8 cellular contexts compared by ENCODE assay signal in the genomic region with DNA sequence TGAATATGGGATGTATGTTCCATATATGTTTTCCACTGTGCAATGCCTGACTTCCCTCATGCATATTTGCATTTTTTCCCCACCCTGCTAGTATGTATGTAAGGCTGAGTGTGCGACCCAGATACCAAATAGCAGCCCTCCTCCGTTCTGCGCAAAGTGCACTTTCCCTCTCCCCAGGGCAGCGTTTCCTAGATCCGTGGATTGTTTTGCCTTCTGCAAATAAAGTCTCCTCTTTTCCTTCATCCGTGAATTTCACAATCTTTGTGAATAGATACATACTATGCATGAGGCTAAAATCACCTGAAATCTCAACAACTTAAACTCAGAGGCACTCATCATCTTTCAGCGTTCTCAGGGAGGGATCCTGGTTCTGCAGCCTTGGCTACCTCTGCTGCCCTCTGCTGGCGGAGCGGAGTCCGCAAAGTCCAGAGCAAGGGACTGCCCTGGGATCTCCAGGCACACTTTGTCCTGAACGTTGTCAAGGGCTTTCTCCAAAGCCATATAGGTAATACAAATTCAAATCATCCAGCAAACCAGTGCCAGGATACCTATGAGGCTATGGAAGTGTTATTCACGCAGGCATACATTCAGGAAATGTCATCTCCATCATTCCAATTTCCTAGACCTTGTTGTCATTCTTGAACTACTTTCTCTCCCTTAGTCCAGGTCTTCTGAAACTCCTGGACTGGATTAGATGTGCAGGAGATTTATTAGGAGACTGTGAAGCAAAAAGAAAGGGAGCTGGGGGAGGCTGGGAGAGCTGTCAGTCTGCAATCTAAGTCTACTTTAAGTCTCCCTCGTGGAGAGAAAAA. TPM values are rescaled to one million over a fixed set of nuclear protein-coding genes. Genes with fewer than 3 reads are reported as not detected.
DNase-seq lines count a peak whose midpoint lies in the region; ATAC-seq and TF ChIP-seq lines count a peak whose summit lies in the region.

No MANE protein-coding gene starts in this region.

- TF ChIP-seq CTCF in prostate gland (IDR thresholded peaks at IDR 0.05) = peak; percentile 54 to 80 (median 73)
- peak; percentile 50 to 76 (median 59) for TF ChIP-seq CTCF in uterus (IDR thresholded peaks at IDR 0.05)

- H3K36me3 ChIP-seq in prostate gland = no peaks in the 10 kb centered on the region
- no peaks in the 10 kb centered on the region for H3K36me3 ChIP-seq in uterus

- H3K4me1 ChIP-seq in prostate gland (replicated peaks) (no peaks in the 10 kb centered on the region), uterus (no peaks in the 10 kb centered on the region)

- DNase-seq in Daoy (ENCODE audit: low read depth) = peak; percentile 67
- DNase-seq in HT1080 (ENCODE audit: low read depth) = peak; percentile 45
- peak; percentile 43 for DNase-seq in SK-N-DZ (ENCODE audit: low spot score)
- peak; percentile 80 for DNase-seq in activated naive CD4-positive, alpha-beta T cell treated with Interleukin-2 at 50 U/mL for 16 hours
- DNase-seq in Right ventricle myocardium inferior (ENCODE audit: missing footprints) = peak; percentile 80
- DNase-seq in prostate gland (ENCODE audit: low spot score) = peak; percentile 62
- peak; percentile 30 to 65 for DNase-seq in uterus

- TF ChIP-seq POLR2A in prostate gland (IDR thresholded peaks at IDR 0.05) (no peak), uterus (IDR thresholded peaks at IDR 0.05) (no peak)

- no peak overlapping the region for H3K4me3 ChIP-seq in prostate gland
- no peak overlapping the region for H3K4me3 ChIP-seq in uterus

- intact Hi-C loops in Right ventricle myocardium inferior (cut with DNase I) (loop anchor here (2.0 kb wide), 1 partner anchor 101 kb away; a partner anchor contains a TSS), prostate gland (cut with DNase I) (no loop called here), uterus (cut with DNase I; ENCODE audit: low total_unique reads) (no loop called here)

- ATAC-seq in GM21360 (IDR thresholded peaks at IDR 0.05; ENCODE audit: unreplicated experiment) = peak; percentile 88
- peak; percentile 89 for ATAC-seq in Right ventricle myocardium inferior

- H3K9me3 ChIP-seq in prostate gland (no peaks in the 10 kb centered on the region), uterus (no peaks in the 10 kb centered on the region)

- H3K27me3 ChIP-seq in prostate gland (replicated peaks; ENCODE audit: insufficient read depth) (peaks cover 3% of the 10 kb centered on the region), uterus (no peaks in the 10 kb centered on the region)

- H3K27ac ChIP-seq in prostate gland (no peak overlapping the region), uterus (no peak overlapping the region)

- 40% methylated on average over 13 of the region's 13 CpGs for WGBS in prostate gland

RNA-seq across cellular contexts. Expression of a gene that starts 53.1 kb away (rescaled TPM):
- total RNA-seq in Daoy (2014; rRNA removed; shearing (Covaris generic)) = 0.65 and 1.8 TPM in 2 replicates
- 0.70 and 1.3 TPM in 2 replicates for total RNA-seq in HT1080 (2014; rRNA removed; shearing (Covaris generic))
- 0.23 and 0.40 TPM in 2 replicates for polyA plus RNA-seq in HT1080 (2015; cell fraction: cytosol; rRNA removed)
- polyA plus RNA-seq in HT1080 (2015; cell fraction: nucleus; rRNA removed) = 2.6 and 2.8 TPM in 2 replicates
- polyA plus RNA-seq in SK-N-DZ (2014; cell fraction: cytosol; rRNA removed) = 0.66 and 1.2 TPM in 2 replicates
- polyA plus RNA-seq in SK-N-DZ (2014; cell fraction: nucleus; rRNA removed) = 2.5 and 7.0 TPM in 2 replicates
- total RNA-seq in Right ventricle myocardium inferior (0.70 TPM), prostate gland (under 1 TPM in 1 of 2 donors, not detected in 1; 0.74 TPM), uterus (1 to 10 TPM in 2 of 4 donors, not detected in 2; 1.1 to 1.2 TPM)

RNA-seq across cellular contexts. Expression of a gene that starts 56.2 kb away (rescaled TPM):
- not detected in 2 replicates for total RNA-seq in Daoy (2014; rRNA removed; shearing (Covaris generic))
- total RNA-seq in HT1080 (2014; rRNA removed; shearing (Covaris generic)) = not detected in 2 replicates
- polyA plus RNA-seq in HT1080 (2015; cell fraction: cytosol; rRNA removed) = not detected in 2 replicates
- polyA plus RNA-seq in HT1080 (2015; cell fraction: nucleus; rRNA removed) = not detected in 2 replicates
- polyA plus RNA-seq in SK-N-DZ (2014; cell fraction: cytosol; rRNA removed) = 0.20 TPM in 1 of 2 replicates, not detected in the other
- not detected in 2 replicates for polyA plus RNA-seq in SK-N-DZ (2014; cell fraction: nucleus; rRNA removed)
- total RNA-seq in Right ventricle myocardium inferior (1.4 TPM), prostate gland (not detected), uterus (not detected)
